In the genomic region with DNA sequence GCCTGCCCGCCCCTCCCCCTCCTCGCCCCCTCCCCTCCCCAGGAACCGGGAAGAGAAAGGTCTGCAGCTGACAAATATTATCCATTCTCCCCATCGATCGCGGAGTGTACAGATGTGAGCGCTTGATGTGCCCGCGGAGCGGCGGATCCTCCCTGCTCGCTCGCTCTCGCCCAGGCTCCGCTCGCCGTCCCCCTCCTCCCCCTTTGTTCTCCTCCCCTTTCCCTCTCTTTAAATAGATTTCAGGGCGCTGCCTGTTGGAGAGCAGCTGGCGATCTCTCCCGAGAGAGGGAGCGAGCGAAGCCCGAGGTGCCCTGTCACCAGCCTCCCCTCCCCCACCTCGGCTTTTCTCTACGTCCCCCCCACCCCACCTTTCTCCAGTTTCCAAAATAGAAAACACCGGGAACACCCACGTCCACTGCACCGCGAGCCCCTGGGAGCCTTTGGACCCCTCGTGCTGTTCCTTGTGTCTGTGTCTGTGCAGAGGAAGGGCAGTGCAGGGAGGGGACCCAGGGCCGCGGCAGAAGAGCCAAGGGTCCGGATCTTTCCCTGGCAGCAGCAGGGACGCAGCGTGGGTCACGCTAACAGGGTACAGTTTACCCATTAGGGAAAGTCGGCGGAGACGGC, we compare ENCODE assay signal across 8 cellular contexts. TPM values are rescaled to one million over a fixed set of nuclear protein-coding genes. Genes with fewer than 3 reads are reported as not detected.
A peak's percentile ranks its signal among the peaks of the same experiment; 100 is the strongest.
DNase-seq lines count a peak whose midpoint lies in the region; ATAC-seq and TF ChIP-seq lines count a peak whose summit lies in the region.

No MANE protein-coding gene starts in this region.

- H3K36me3 Mint-ChIP-seq in T-helper 17 cell (ENCODE audit: low read depth) = no peaks in the 10 kb centered on the region
- H3K36me3 Mint-ChIP-seq in osteocyte (ENCODE audit: unreplicated experiment) = no peaks in the 10 kb centered on the region

- TF ChIP-seq CTCF in DND-41 (IDR thresholded peaks at IDR 0.05; ENCODE audit: borderline replicate concordance, extremely low read depth, low read length, poor library complexity, severe bottlenecking) (no peak), foreskin fibroblast (IDR thresholded peaks at IDR 0.05; ENCODE audit: low read depth, low read length) (no peak), osteocyte (IDR thresholded peaks at IDR 0.05) (no peak)

- peaks cover 62% of the 10 kb centered on the region for H3K4me1 ChIP-seq in DND-41 (ENCODE audit: insufficient read depth, low read length)

- no peaks in the 10 kb centered on the region for H3K27me3 Mint-ChIP-seq in T-helper 17 cell
- H3K27me3 Mint-ChIP-seq in osteocyte (ENCODE audit: unreplicated experiment) = no peaks in the 10 kb centered on the region

- H3K4me1 Mint-ChIP-seq in T-helper 17 cell = peaks cover 4% of the 10 kb centered on the region
- H3K4me1 Mint-ChIP-seq in osteocyte (ENCODE audit: unreplicated experiment) = peaks cover 58% of the 10 kb centered on the region

- no peak overlapping the region for H3K27ac Mint-ChIP-seq in T-helper 17 cell
- H3K27ac Mint-ChIP-seq in osteocyte (ENCODE audit: unreplicated experiment) = peak overlapping the region; percentile 91

- no peaks in the 10 kb centered on the region for H3K79me2 ChIP-seq in DND-41 (ENCODE audit: insufficient read depth, low read length)

- peak overlapping the region; percentile 89 for H3K9ac ChIP-seq in DND-41 (ENCODE audit: low read depth, low read length)

- H3K9me3 ChIP-seq in DND-41 (ENCODE audit: insufficient read depth, low read length, severe bottlenecking) (no peaks in the 10 kb centered on the region), T-helper 17 cell (ENCODE audit: control insufficient read depth, low read length, poor library complexity, severe bottlenecking) (no peaks in the 10 kb centered on the region)

- H3K4me3 ChIP-seq in DND-41 (ENCODE audit: low read depth in 1 of 2, low read length in 2 of 2) (peak overlapping the region; percentile 12 to 61; a peak in 3 of 4 replicates), foreskin fibroblast (ENCODE audit: low read depth in 1 of 2, low read length in 2 of 2) (peak overlapping the region; percentile 36 to 45)

- ATAC-seq in DND-41 (ENCODE audit: insufficient read depth, low read depth) (peak; percentile 23; the same call in 2 of the 3 replicates), T-helper 17 cell (no peak), GM18858 (IDR thresholded peaks at IDR 0.05; ENCODE audit: unreplicated experiment) (no peak)

- peak overlapping the region; percentile 92 for H3K4me2 ChIP-seq in DND-41 (ENCODE audit: insufficient read depth, low read length)

- no peak overlapping the region; the same call in 1 of the 2 replicates for H3K27ac ChIP-seq in DND-41 (ENCODE audit: low read length)

- H2AFZ ChIP-seq in DND-41 (ENCODE audit: low read depth, low read length) = no peak overlapping the region

- H3K36me3 ChIP-seq in DND-41 (ENCODE audit: insufficient read depth, low read length) = no peaks in the 10 kb centered on the region

- H3K9me3 Mint-ChIP-seq in osteocyte (ENCODE audit: unreplicated experiment) = no peaks in the 10 kb centered on the region

- DNase-seq in DND-41 = peak; percentile 56
- peak; percentile 73 for DNase-seq in M059J (ENCODE audit: low read depth)
- no peak for DNase-seq in T-helper 17 cell
- DNase-seq in foreskin fibroblast = peak in 1 of 2 donors; percentile 62
- no peak for DNase-seq in osteocyte (ENCODE audit: extremely low spot score, unreplicated experiment)
- no peak for DNase-seq in C1 segment of cervical spinal cord (lab: John Stamatoyannopoulos, UW)
- DNase-seq in HT-29 (ENCODE audit: low spot score) = no peak

- no peaks in the 10 kb centered on the region for H4K20me1 ChIP-seq in DND-41 (ENCODE audit: insufficient read depth, low read length)

- peaks cover 12% of the 10 kb centered on the region for H3K27me3 ChIP-seq in DND-41 (ENCODE audit: insufficient read depth, low read length, poor library complexity)

- H3K4me3 Mint-ChIP-seq in T-helper 17 cell (peak overlapping the region; percentile 90), osteocyte (ENCODE audit: unreplicated experiment) (peak overlapping the region; percentile 72)

RNA-seq across cellular contexts. Expression of a gene that starts 56.6 kb away (rescaled TPM):
- total RNA-seq in M059J (2014; rRNA removed; shearing (Covaris generic)) = 35.5 and 50.6 TPM in 2 replicates
- 10 to 100 TPM; 24.7 to 29.1 TPM for total RNA-seq in T-helper 17 cell
- total RNA-seq in osteocyte = 24.1 and 24.8 TPM in 2 replicates
- total RNA-seq in HT-29 (2014; rRNA removed; shearing (Covaris generic)) = 23.3 and 25.5 TPM in 2 replicates

Comparison
In these comparisons a context has a peak if more than half of its experiments do, and no peak if none do; other contexts are left out.
1. DNase-seq: peak in DND-41 (single experiment) and M059J (single experiment); none in T-helper 17 cell (0 of 3), osteocyte (single experiment), C1 segment of cervical spinal cord (0 of 14) and HT-29 (single experiment).